ENCODE assay signal across 1 cellular context in the genomic region with DNA sequence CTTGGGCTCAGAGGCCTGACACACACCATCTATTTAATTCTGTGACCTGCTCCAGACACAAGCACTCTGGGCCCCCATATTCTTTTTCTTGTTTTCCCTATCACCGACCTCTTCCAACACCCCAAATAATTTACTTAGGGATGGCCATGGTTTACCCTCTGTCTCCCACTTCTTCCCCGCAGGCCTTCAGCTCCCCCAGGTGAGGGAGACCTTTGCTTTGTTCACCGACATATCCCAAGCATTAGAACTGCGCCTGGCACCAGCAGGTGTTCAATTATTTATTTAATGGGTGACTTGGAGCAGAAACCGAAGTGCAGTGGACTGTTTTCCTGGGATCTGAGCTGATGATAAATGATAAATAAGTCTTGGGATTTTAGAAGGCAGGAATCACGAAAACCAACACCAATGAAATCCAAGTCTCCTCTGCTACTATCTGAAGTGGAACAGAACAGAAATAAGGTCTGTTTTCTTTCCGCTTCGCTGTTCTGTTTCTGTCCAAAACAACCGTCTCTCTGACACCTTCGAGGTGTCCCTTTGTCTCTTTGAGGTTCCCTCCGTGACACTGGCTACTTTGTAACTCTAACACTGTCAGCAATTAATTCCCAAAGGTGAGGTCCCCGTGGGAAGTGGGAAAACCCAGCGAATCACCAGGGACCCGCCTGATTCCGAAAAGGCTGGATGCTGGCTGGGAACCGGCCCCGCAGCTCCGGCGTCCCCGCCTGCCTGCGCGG.
TF ChIP-seq lines count a peak whose summit lies in the region.

No MANE protein-coding gene starts in this region.

TF ChIP-seq in endothelial cell of umbilical vein, 7 proteins besides CTCF, POLR2A, EP300 and RAD21:
- TF ChIP-seq MAX (IDR thresholded peaks at IDR 0.05; ENCODE audit: insufficient read depth, insufficient read length): no peak
- no peak for TF ChIP-seq MYC (IDR thresholded peaks at IDR 0.05; ENCODE audit: low read depth, low read length)
- no peak for TF ChIP-seq FOS (IDR thresholded peaks at IDR 0.05; ENCODE audit: borderline replicate concordance, insufficient read depth, low read length)
- no peak for TF ChIP-seq GATA2 (IDR thresholded peaks at IDR 0.05; ENCODE audit: insufficient read depth, insufficient read length, low read depth, low read length)
TF ChIP-seq in endothelial cell of umbilical vein: peak in this region for 0.
